Comparison of ENCODE assay signal across 12 cellular contexts in genomic region chr18:42025491-42025890, GRCh38.
DNase-seq lines count a peak whose midpoint lies in the region; ATAC-seq, FAIRE-seq and TF ChIP-seq lines count a peak whose summit lies in the region.
"Had no signal": no experiment of that assay in that cellular context is flagged by ENCODE, and none has a peak within 500 bp of the region (broad histone marks: within the 10 kb centered on the region; RNA-seq: fewer than 3 reads in every experiment).

No MANE protein-coding gene starts in this region.

- ATAC-seq in GM18907 (IDR thresholded peaks at IDR 0.05; ENCODE audit: unreplicated experiment), result peak; percentile 18
- peak; percentile 36 for ATAC-seq in GM21717 (IDR thresholded peaks at IDR 0.05; ENCODE audit: unreplicated experiment)
- ATAC-seq in HG03175 (IDR thresholded peaks at IDR 0.05; ENCODE audit: unreplicated experiment), result peak; percentile 18
- no peak for ATAC-seq in memory B cell (ENCODE audit: low read depth)
- ATAC-seq: esophagus mucosa had no signal

- CTCF ChIA-PET in PC-9 (lab: Charles Lee), result no interaction called here

- intact Hi-C loops in PC-9 (cut with micrococcal nuclease; ENCODE audit: unreplicated experiment), result no loop called here

- no peaks in the 10 kb centered on the region for H3K9me3 ChIP-seq in PC-9 (ENCODE audit: insufficient read depth, low read depth)

- no peaks in the 10 kb centered on the region for H3K4me1 ChIP-seq in PC-9 (replicated peaks; ENCODE audit: insufficient read depth)

- H3K36me3 ChIP-seq in PC-9 (ENCODE audit: low read depth), result peaks cover 3% of the 10 kb centered on the region; the same call in 1 of the 2 replicates

- no peak overlapping the region for H3K4me3 ChIP-seq in PC-9
- H3K4me3 ChIP-seq: cardiac muscle cell had no signal

- no peaks in the 10 kb centered on the region for H3K27me3 Mint-ChIP-seq in memory B cell
- no peaks in the 10 kb centered on the region for H3K27me3 Mint-ChIP-seq in progenitor cell of endocrine pancreas

- no peak for DNase-seq in memory B cell (ENCODE audit: low spot score in 2 of 2)
- DNase-seq in HPDE6-E6E7 (ENCODE audit: extremely low spot score), result no peak
- no peak for DNase-seq in PC-9
- no peak for DNase-seq in GM19239 (ENCODE audit: insufficient read length, low spot score)
- DNase-seq in progenitor cell of endocrine pancreas (ENCODE audit: low spot score, unreplicated experiment), result no peak
- DNase-seq: NCI-H187, T-helper 9 cell had no signal

- no peaks in the 10 kb centered on the region for H3K79me2 ChIP-seq in PC-9 (ENCODE audit: low read depth)

- no TSS peak for BruUV-seq in PC-9 (replicated peaks; lab: Mats Ljungman, UMichigan)

- H3K36me3 Mint-ChIP-seq in memory B cell, result peaks cover 15% of the 10 kb centered on the region
- H3K36me3 Mint-ChIP-seq in progenitor cell of endocrine pancreas (ENCODE audit: insufficient read depth), result peaks cover 3% of the 10 kb centered on the region

- H3K27ac ChIP-seq in PC-9, result no peak overlapping the region
- H3K27ac ChIP-seq: cardiac muscle cell had no signal

- no peak overlapping the region for H3K4me3 Mint-ChIP-seq in memory B cell
- no peak overlapping the region for H3K4me3 Mint-ChIP-seq in progenitor cell of endocrine pancreas (ENCODE audit: low read depth)

- no peak overlapping the region for H3K4me2 ChIP-seq in PC-9

- no peaks in the 10 kb centered on the region for H3K9me2 ChIP-seq in PC-9 (ENCODE audit: insufficient read depth)

- no peaks in the 10 kb centered on the region for H4K20me1 ChIP-seq in PC-9 (ENCODE audit: insufficient read depth)

- no peaks in the 10 kb centered on the region for H3K27me3 ChIP-seq in PC-9 (ENCODE audit: insufficient read depth, low read depth)
- H3K27me3 ChIP-seq: cardiac muscle cell had no signal

- POLR2A ChIA-PET in PC-9 (lab: Charles Lee; ENCODE audit: unreplicated experiment), result no interaction called here

- H3K27ac Mint-ChIP-seq in memory B cell, result peak overlapping the region; percentile 57
- H3K27ac Mint-ChIP-seq in progenitor cell of endocrine pancreas, result no peak overlapping the region

- H3K4me1 Mint-ChIP-seq in memory B cell, result no peaks in the 10 kb centered on the region
- H3K4me1 Mint-ChIP-seq in progenitor cell of endocrine pancreas (ENCODE audit: low read depth), result peaks cover 5% of the 10 kb centered on the region

- H3F3A ChIP-seq in PC-9 (ENCODE audit: insufficient read depth, low read depth), result no peaks in the 10 kb centered on the region

- FAIRE-seq in GM19239 (lab: Jason Lieb, UNC), result no peak

- TF ChIP-seq CTCF in PC-9 (conservative IDR thresholded peaks at IDR 0.05), result no peak
- TF ChIP-seq CTCF in progenitor cell of endocrine pancreas (IDR thresholded peaks at IDR 0.05; ENCODE audit: unreplicated experiment), result no peak

- H3K9me3 Mint-ChIP-seq in memory B cell (no peaks in the 10 kb centered on the region), progenitor cell of endocrine pancreas (ENCODE audit: low read depth) (no peaks in the 10 kb centered on the region)

- H2AFZ ChIP-seq in PC-9, result no peak overlapping the region
